ENCODE assay signal across 9 cellular contexts in the genomic region with DNA sequence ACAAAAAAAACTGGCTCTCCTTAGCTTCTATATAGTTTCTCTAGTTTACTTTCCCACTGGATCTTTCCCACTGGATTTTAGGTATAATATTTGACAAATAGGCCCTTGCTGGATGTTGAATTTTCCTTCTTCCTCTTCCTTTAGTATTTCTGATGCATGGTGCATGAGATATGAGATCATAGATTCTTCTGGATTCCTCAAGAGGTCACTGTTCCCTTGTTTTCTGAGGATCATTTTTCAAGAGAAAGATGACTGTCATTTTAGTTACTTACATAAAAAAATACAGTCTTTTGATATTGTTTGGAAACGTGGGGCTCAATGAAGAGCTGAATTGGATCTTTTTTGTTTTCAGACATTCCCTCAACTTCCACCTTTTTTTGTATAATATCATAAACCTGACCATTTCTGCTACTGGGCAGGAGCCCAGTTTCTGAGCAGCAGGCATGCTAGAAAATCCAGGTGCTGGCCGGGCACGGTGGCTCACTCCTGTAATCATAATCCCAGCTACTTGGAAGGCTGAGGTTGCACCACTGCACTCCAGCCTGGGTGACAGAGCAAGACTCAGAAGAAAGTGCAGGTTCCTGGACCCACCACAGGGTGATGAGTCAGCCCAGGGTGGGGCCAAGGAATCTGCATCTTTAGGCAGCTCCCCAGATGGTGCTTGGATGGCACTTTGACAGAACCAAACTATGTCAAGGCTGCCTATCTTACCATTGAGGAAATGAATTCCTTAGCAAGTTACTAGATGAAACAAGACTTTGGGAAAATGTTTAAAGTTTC.
A peak's percentile ranks its signal among the peaks of the same experiment; 100 is the strongest.
DNase-seq lines count a peak whose midpoint lies in the region; ATAC-seq, FAIRE-seq and TF ChIP-seq lines count a peak whose summit lies in the region.
"Had no signal": no experiment of that assay in that cellular context is flagged by ENCODE, and none has a peak within 500 bp of the region (broad histone marks: within the 10 kb centered on the region; RNA-seq: fewer than 3 reads in every experiment).

No MANE protein-coding gene starts in this region.

- no peak for TF ChIP-seq EP300 in K562 (IDR thresholded peaks at IDR 0.05; ENCODE audit: low read length)
- no peak for TF ChIP-seq EP300 in HepG2 (IDR thresholded peaks at IDR 0.05; ENCODE audit: low read depth in 2 of 2, low read length in 2 of 2)
- TF ChIP-seq EP300 in HepG2 (CRISPR knock-in tag; IDR thresholded peaks at IDR 0.05; ENCODE audit: borderline replicate concordance) = no peak

- in situ Hi-C loops in K562 (cut with MboI) = no loop called here
- in situ Hi-C loops in HepG2 (cut with HindIII; ENCODE audit: extremely low pct_ligation_motif_present, low pct_unique_long_range_greater_than_20kb) = loop anchor here (10.0 kb wide), 1 partner anchor 284 kb away; no protein-coding TSS in a partner anchor

- no peaks in the 10 kb centered on the region for H3K79me2 ChIP-seq in K562 (ENCODE audit: control insufficient read depth, insufficient read depth, low read length)
- H3K79me2 ChIP-seq in HepG2 (ENCODE audit: insufficient read depth, low read length) = no peaks in the 10 kb centered on the region

- H3K36me3 Mint-ChIP-seq in activated CD8-positive, alpha-beta T cell treated with anti-CD3 and anti-CD28 coated beads for 36 hours (ENCODE audit: low read depth) = no peaks in the 10 kb centered on the region
- no peaks in the 10 kb centered on the region for H3K36me3 Mint-ChIP-seq in activated CD8-positive, alpha-beta T cell treated with anti-CD3 and anti-CD28 coated beads, Interleukin-2, amount 10 ng/mL, durations not matched to agents 7 days and 5 days (ENCODE audit: low read depth)
- H3K36me3 Mint-ChIP-seq: activated naive CD8-positive, alpha-beta T cell treated with anti-CD3 and anti-CD28 coated beads, Interleukin-2, amount 10 ng/mL, durations not matched to agents 7 days and 5 days had no signal

- no peak overlapping the region for H3K4me3 Mint-ChIP-seq in activated CD8-positive, alpha-beta T cell treated with anti-CD3 and anti-CD28 coated beads for 36 hours
- H3K4me3 Mint-ChIP-seq in activated CD8-positive, alpha-beta T cell treated with anti-CD3 and anti-CD28 coated beads, Interleukin-2, amount 10 ng/mL, durations not matched to agents 7 days and 5 days = no peak overlapping the region
- H3K4me3 Mint-ChIP-seq: activated naive CD8-positive, alpha-beta T cell treated with anti-CD3 and anti-CD28 coated beads, Interleukin-2, amount 10 ng/mL, durations not matched to agents 7 days and 5 days had no signal

- ATAC-seq in activated CD8-positive, alpha-beta T cell treated with anti-CD3 and anti-CD28 coated beads for 36 hours = no peak
- no peak for ATAC-seq in activated CD8-positive, alpha-beta T cell treated with anti-CD3 and anti-CD28 coated beads, Interleukin-2, amount 10 ng/mL, durations not matched to agents 7 days and 5 days
- ATAC-seq in K562 (peak; percentile 77), HepG2 (peak; percentile 55; the same call in 2 of the 3 replicates), GM19023 (IDR thresholded peaks at IDR 0.05; ENCODE audit: unreplicated experiment) (no peak)

- no peak overlapping the region for H2AFZ ChIP-seq in K562 (ENCODE audit: low read depth, low read length)
- no peak overlapping the region for H2AFZ ChIP-seq in HepG2 (ENCODE audit: low read length)

- H3K4me3 ChIP-seq in K562 (no peak overlapping the region), HepG2 (replicated peaks in 1 of 3; ENCODE audit: insufficient read depth in 1 of 3, low read depth in 2 of 3, low read length in 3 of 3) (no peak overlapping the region)

- no peaks in the 10 kb centered on the region for H3K27me3 Mint-ChIP-seq in activated CD8-positive, alpha-beta T cell treated with anti-CD3 and anti-CD28 coated beads for 36 hours
- H3K27me3 Mint-ChIP-seq in activated CD8-positive, alpha-beta T cell treated with anti-CD3 and anti-CD28 coated beads, Interleukin-2, amount 10 ng/mL, durations not matched to agents 7 days and 5 days (ENCODE audit: low read depth) = no peaks in the 10 kb centered on the region
- H3K27me3 Mint-ChIP-seq: activated naive CD8-positive, alpha-beta T cell treated with anti-CD3 and anti-CD28 coated beads, Interleukin-2, amount 10 ng/mL, durations not matched to agents 7 days and 5 days had no signal

- BruUV-seq in K562 (replicated peaks; lab: Mats Ljungman, UMichigan) (no TSS peak), HepG2 (replicated peaks; lab: Mats Ljungman, UMichigan) (no TSS peak)

- peak; percentile 7 for DNase-seq in activated CD8-positive, alpha-beta T cell treated with anti-CD3 and anti-CD28 coated beads for 36 hours
- no peak for DNase-seq in activated CD8-positive, alpha-beta T cell treated with anti-CD3 and anti-CD28 coated beads, Interleukin-2, amount 10 ng/mL, durations not matched to agents 7 days and 5 days
- peak; percentile 17 for DNase-seq in NCI-H146 treated with DMSO at 0.1 percent for 48 hours (lab: John Stamatoyannopoulos, UW; ENCODE audit: unreplicated experiment)
- DNase-seq in K562 (ENCODE audit: extremely low read depth in 1 of 4, low spot score in 3 of 4) = peak in 2 of 4 experiments; percentile 43 to 48
- peak; percentile 47 for DNase-seq in HepG2 (ENCODE audit: low spot score)
- DNase-seq in NCI-H526 treated with DMSO at 0.1 percent for 48 hours (lab: John Stamatoyannopoulos, UW) = no peak
- no peak for DNase-seq in stimulated activated CD4-positive, alpha-beta T cell treated with anti-CD3 and anti-CD28 coated beads, Interleukin-12 subunit alpha, Interleukin-12 subunit beta, amount 100 ng/mL, for 4 hours
- DNase-seq: activated naive CD8-positive, alpha-beta T cell treated with anti-CD3 and anti-CD28 coated beads, Interleukin-2, amount 10 ng/mL, durations not matched to agents 7 days and 5 days had no signal

- intact Hi-C loops in activated CD8-positive, alpha-beta T cell treated with anti-CD3 and anti-CD28 coated beads for 36 hours (cut with micrococcal nuclease) = loop anchor here (10.0 kb wide), 1 partner anchor 294 kb away; no protein-coding TSS in a partner anchor
- intact Hi-C loops in K562 (cut with micrococcal nuclease) = loop anchor here (1.0 to 5.0 kb wide), 4 partner anchors 56 to 1276 kb away; no protein-coding TSS in a partner anchor
- intact Hi-C loops in HepG2 (cut with micrococcal nuclease; ENCODE audit: unreplicated experiment) = loop anchor here (1.0 to 10.0 kb wide), 3 partner anchors 54 to 289 kb away; no protein-coding TSS in a partner anchor

- H3K4me1 Mint-ChIP-seq in activated CD8-positive, alpha-beta T cell treated with anti-CD3 and anti-CD28 coated beads for 36 hours (ENCODE audit: low read depth) = no peaks in the 10 kb centered on the region
- H3K4me1 Mint-ChIP-seq in activated CD8-positive, alpha-beta T cell treated with anti-CD3 and anti-CD28 coated beads, Interleukin-2, amount 10 ng/mL, durations not matched to agents 7 days and 5 days (ENCODE audit: low read depth) = peaks cover 2% of the 10 kb centered on the region
- H3K4me1 Mint-ChIP-seq: activated naive CD8-positive, alpha-beta T cell treated with anti-CD3 and anti-CD28 coated beads, Interleukin-2, amount 10 ng/mL, durations not matched to agents 7 days and 5 days had no signal

- FAIRE-seq in K562 (lab: Jason Lieb, UNC) (peak; percentile 81), HepG2 (lab: Jason Lieb, UNC) (peak; percentile 84)

- H3K27ac ChIP-seq in K562 (ENCODE audit: extremely low read depth, low read depth, low read length) (no peak overlapping the region), HepG2 (ENCODE audit: extremely low read length, insufficient read depth, low read length) (no peak overlapping the region)

- no peaks in the 10 kb centered on the region for H3K9me3 Mint-ChIP-seq in activated CD8-positive, alpha-beta T cell treated with anti-CD3 and anti-CD28 coated beads for 36 hours
- no peaks in the 10 kb centered on the region for H3K9me3 Mint-ChIP-seq in activated CD8-positive, alpha-beta T cell treated with anti-CD3 and anti-CD28 coated beads, Interleukin-2, amount 10 ng/mL, durations not matched to agents 7 days and 5 days (ENCODE audit: insufficient read depth)
- H3K9me3 Mint-ChIP-seq: activated naive CD8-positive, alpha-beta T cell treated with anti-CD3 and anti-CD28 coated beads, Interleukin-2, amount 10 ng/mL, durations not matched to agents 7 days and 5 days had no signal

- peak; percentile 50 for TF ChIP-seq CTCF in activated CD8-positive, alpha-beta T cell treated with anti-CD3 and anti-CD28 coated beads for 36 hours (IDR thresholded peaks at IDR 0.05)
- TF ChIP-seq CTCF in K562 (IDR thresholded peaks at IDR 0.05 in 2 of 3, conservative IDR thresholded peaks at IDR 0.05 in 1 of 3; ENCODE audit: insufficient read depth in 2 of 3, low read depth in 1 of 3, low read length in 3 of 3) (peak; percentile 45 to 85 (median 58); a peak in 5 of 6 replicates), HepG2 (CRISPR knock-in tag; IDR thresholded peaks at IDR 0.05) (peak; percentile 57)

- no peaks in the 10 kb centered on the region for H3K4me1 ChIP-seq in K562 (replicated peaks in 1 of 2; ENCODE audit: control insufficient read depth in 2 of 2, insufficient read depth in 2 of 2, low read length in 2 of 2)
- no peaks in the 10 kb centered on the region for H3K4me1 ChIP-seq in HepG2 (ENCODE audit: insufficient read depth, low read length)

- TF ChIP-seq POLR2A in K562 (conservative IDR thresholded peaks at IDR 0.05) = no peak
- no peak for TF ChIP-seq POLR2A in HepG2 (IDR thresholded peaks at IDR 0.05; ENCODE audit: insufficient read depth in 1 of 2, low read depth in 2 of 2, low read length in 2 of 2)

- POLR2A ChIA-PET in activated CD8-positive, alpha-beta T cell treated with anti-CD3 and anti-CD28 coated beads for 36 hours (lab: Charles Lee) = no interaction called here
- POLR2A ChIA-PET in activated CD8-positive, alpha-beta T cell treated with anti-CD3 and anti-CD28 coated beads, Interleukin-2, amount 10 ng/mL, durations not matched to agents 7 days and 5 days (lab: Charles Lee) = no interaction called here
- POLR2A ChIA-PET in K562 (lab: Yijun Ruan, JAX) = interaction anchor here (0.6 kb wide), 2 partner anchors 292 to 403 kb away, joined by 3 read pairs; no protein-coding TSS in a partner anchor
- POLR2A ChIA-PET in HepG2 (lab: Yijun Ruan, JAX) = no interaction called here

- H3K9ac ChIP-seq in K562 (ENCODE audit: insufficient read depth in 1 of 2, low read depth in 2 of 2, low read length in 2 of 2) = no peak overlapping the region
- no peak overlapping the region for H3K9ac ChIP-seq in HepG2 (ENCODE audit: insufficient read depth, low read depth, low read length)

- H3K27me3 ChIP-seq in K562 (ENCODE audit: control insufficient read depth in 2 of 2, insufficient read depth in 2 of 2, low read length in 2 of 2) (peaks cover 14 to 31% of the 10 kb centered on the region in 2 experiments; a peak in 4 of 5 replicates), HepG2 (ENCODE audit: control insufficient read depth in 1 of 2, insufficient read depth in 2 of 2, low read length in 2 of 2) (peaks cover 0 to 30% of the 10 kb centered on the region in 2 experiments; a peak in 3 of 5 replicates)

- TF ChIP-seq RAD21 in K562 (CRISPR knock-in tag; conservative IDR thresholded peaks at IDR 0.05 in 1 of 2, IDR thresholded peaks at IDR 0.05 in 1 of 2) = peak; percentile 69 to 78
- TF ChIP-seq RAD21 in HepG2 (CRISPR knock-in tag; IDR thresholded peaks at IDR 0.05) = no peak

- H3K9me3 ChIP-seq in K562 (replicated peaks; ENCODE audit: control insufficient read depth, insufficient read depth, low read depth, low read length) (no peaks in the 10 kb centered on the region), HepG2 (ENCODE audit: low read length) (no peaks in the 10 kb centered on the region)

- H3K4me2 ChIP-seq in K562 (ENCODE audit: insufficient read depth, low read length) (no peak overlapping the region), HepG2 (ENCODE audit: low read depth, low read length) (no peak overlapping the region)

- H4K20me1 ChIP-seq in K562 (replicated peaks; ENCODE audit: control insufficient read depth, insufficient read depth, low read length) = no peaks in the 10 kb centered on the region
- no peaks in the 10 kb centered on the region for H4K20me1 ChIP-seq in HepG2 (ENCODE audit: insufficient read depth, low read length)

- WGBS in K562 (ENCODE audit: insufficient coverage, low coverage, missing lambda C conversion rate) = 5% methylated on average over 3 of the region's 3 CpGs
- 27% methylated on average over 3 of the region's 3 CpGs for WGBS in HepG2 (ENCODE audit: low lambda C conversion rate)

- no peaks in the 10 kb centered on the region for H3K9me1 ChIP-seq in K562 (ENCODE audit: control insufficient read depth, insufficient read depth, low read length)

- H3K36me3 ChIP-seq in K562 (ENCODE audit: control insufficient read depth, insufficient read depth, low read length) (no peaks in the 10 kb centered on the region), HepG2 (replicated peaks in 1 of 2; ENCODE audit: control insufficient read depth in 1 of 2, insufficient read depth in 2 of 2, low read length in 2 of 2) (no peaks in the 10 kb centered on the region)

- CTCF ChIA-PET in activated CD8-positive, alpha-beta T cell treated with anti-CD3 and anti-CD28 coated beads for 36 hours (lab: Charles Lee) = interaction anchor here (0.8 to 2.1 kb wide), 7 partner anchors 10 to 294 kb away, joined by 3 to 8 read pairs (median 3); no protein-coding TSS in a partner anchor
- CTCF ChIA-PET in activated CD8-positive, alpha-beta T cell treated with anti-CD3 and anti-CD28 coated beads, Interleukin-2, amount 10 ng/mL, durations not matched to agents 7 days and 5 days (lab: Charles Lee) = interaction anchor here (0.8 to 3.9 kb wide), 5 partner anchors 10 to 296 kb away, joined by 3 to 28 read pairs (median 4); no protein-coding TSS in a partner anchor
- CTCF ChIA-PET in K562 (lab: Yijun Ruan, JAX; ENCODE audit: low intra/inter-chr PET ratio) = interaction anchor here (1.3 to 2.0 kb wide), 3 partner anchors 122 to 1505 kb away, joined by 5 to 23 read pairs (median 7); no protein-coding TSS in a partner anchor
- CTCF ChIA-PET in HepG2 (lab: Yijun Ruan, JAX; ENCODE audit: low intra/inter-chr PET ratio, low total read pairs) = interaction anchor here (1.5 to 1.7 kb wide), 2 partner anchors 289 to 516 kb away, joined by 3 to 15 read pairs; no protein-coding TSS in a partner anchor

- no peak overlapping the region for H3K27ac Mint-ChIP-seq in activated CD8-positive, alpha-beta T cell treated with anti-CD3 and anti-CD28 coated beads for 36 hours
- no peak overlapping the region for H3K27ac Mint-ChIP-seq in activated CD8-positive, alpha-beta T cell treated with anti-CD3 and anti-CD28 coated beads, Interleukin-2, amount 10 ng/mL, durations not matched to agents 7 days and 5 days
- H3K27ac Mint-ChIP-seq: activated naive CD8-positive, alpha-beta T cell treated with anti-CD3 and anti-CD28 coated beads, Interleukin-2, amount 10 ng/mL, durations not matched to agents 7 days and 5 days had no signal

Comparison
In these comparisons a context has a peak if more than half of its experiments do, and no peak if none do; other contexts are left out.
1. DNase-seq: peak in activated CD8-positive, alpha-beta T cell treated with anti-CD3 and anti-CD28 coated beads for 36 hours (single experiment), NCI-H146 treated with DMSO at 0.1 percent for 48 hours (single experiment) and HepG2 (single experiment); none in activated CD8-positive, alpha-beta T cell treated with anti-CD3 and anti-CD28 coated beads, Interleukin-2, amount 10 ng/mL, durations not matched to agents 7 days and 5 days (single experiment), NCI-H526 treated with DMSO at 0.1 percent for 48 hours (single experiment) and stimulated activated CD4-positive, alpha-beta T cell treated with anti-CD3 and anti-CD28 coated beads, Interleukin-12 subunit alpha, Interleukin-12 subunit beta, amount 100 ng/mL, for 4 hours (single experiment).
2. ATAC-seq: peak in K562 (single experiment) and HepG2 (single experiment); none in activated CD8-positive, alpha-beta T cell treated with anti-CD3 and anti-CD28 coated beads for 36 hours (single experiment), activated CD8-positive, alpha-beta T cell treated with anti-CD3 and anti-CD28 coated beads, Interleukin-2, amount 10 ng/mL, durations not matched to agents 7 days and 5 days (single experiment) and GM19023 (single experiment).
3. Peak in every context shown above with its lines, with median percentiles within 50 percentile points of each other: CTCF ChIP-seq.